In the genomic region with DNA sequence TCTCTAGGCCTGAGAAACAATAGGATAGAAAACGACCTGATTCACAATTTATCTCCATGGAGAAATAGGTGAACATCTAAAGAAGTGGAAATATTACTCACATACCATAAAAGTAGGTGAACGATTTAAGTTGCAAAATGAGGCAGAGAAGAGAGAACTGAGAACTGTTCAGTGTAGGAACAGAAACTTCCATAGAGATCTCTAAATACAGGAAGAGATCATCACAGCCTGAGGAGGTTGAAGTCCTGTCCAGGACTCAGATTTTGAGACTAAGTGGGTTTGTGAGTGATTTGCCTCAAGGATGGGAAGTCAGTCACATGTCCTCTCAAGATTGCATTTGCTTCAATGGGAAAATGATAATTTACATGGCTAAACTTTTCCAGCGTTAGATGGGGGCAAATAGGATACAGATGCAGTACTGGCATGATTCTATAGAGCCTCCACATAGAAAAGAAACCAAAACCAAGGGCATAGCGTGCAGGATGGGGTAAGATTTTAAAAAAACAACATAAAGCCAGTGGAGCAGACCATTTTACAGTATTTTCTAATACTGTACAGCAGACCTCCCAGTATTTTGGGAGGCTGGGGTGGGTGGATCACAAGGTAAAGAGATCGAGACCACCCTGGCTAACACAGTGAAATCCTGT, we compare ENCODE assay signal across 23 cellular contexts.
DNase-seq lines count a peak whose midpoint lies in the region; ATAC-seq, FAIRE-seq and TF ChIP-seq lines count a peak whose summit lies in the region.
"Had no signal": no experiment of that assay in that cellular context is flagged by ENCODE, and none has a peak within 500 bp of the region (broad histone marks: within the 10 kb centered on the region; RNA-seq: fewer than 3 reads in every experiment).

No MANE protein-coding gene starts in this region.

- WGBS in aorta, 2 donors: 80 to 84% methylated on average over 5 of the region's 5 CpGs

- H3K4me3 ChIP-seq in aorta (ENCODE audit: low read length in 2 of 2): no peak overlapping the region
- H3K4me3 ChIP-seq: body of pancreas, coronary artery, PC-9, SJSA1, tibial artery had no signal

- DNase-seq in D721Med (ENCODE audit: insufficient read length, low spot score) (no peak), left colon (no peak), aorta (no peak), KG1 (lab: John Stamatoyannopoulos, UW) (no peak), superior temporal gyrus (ENCODE audit: extremely low spot score) (no peak), mesenteric fat pad (ENCODE audit: low spot score) (no peak)
- DNase-seq: activated CD8-positive, alpha-beta T cell treated with anti-CD3 and anti-CD28 coated beads for 36 hours; activated T-cell treated with anti-CD3 and anti-CD28 coated beads, Interleukin-2, amount 50 U/mL, for 4 hours; body of pancreas; CD8-positive, alpha-beta T cell; DND-41; NCI-H524 treated with DMSO at 0.1 percent for 48 hours; PC-9; stimulated activated naive CD4-positive, alpha-beta T cell; T-helper 2 cell; tibial artery had no signal

- no peak for TF ChIP-seq CTCF in D721Med (IDR thresholded peaks at IDR 0.05; ENCODE audit: insufficient read depth, missing control alignments)

- peak; percentile 65 for ATAC-seq in GM21447 (IDR thresholded peaks at IDR 0.05; ENCODE audit: unreplicated experiment)
- ATAC-seq in HG03571 (IDR thresholded peaks at IDR 0.05; ENCODE audit: unreplicated experiment): peak; percentile 43
- ATAC-seq in left colon: peak; percentile 38
- ATAC-seq in aorta (ENCODE audit: low FRiP score): no peak
- ATAC-seq: activated CD8-positive, alpha-beta T cell treated with anti-CD3 and anti-CD28 coated beads for 36 hours; activated T-cell treated with anti-CD3 and anti-CD28 coated beads, Interleukin-2, amount 50 U/mL, for 4 hours; body of pancreas; CD8-positive, alpha-beta T cell had no signal

- H3K27ac ChIP-seq in aorta (ENCODE audit: low read depth in 1 of 2, low read length in 2 of 2): no peak overlapping the region
- H3K27ac ChIP-seq: body of pancreas, coronary artery, KMS-11, PC-9, SJSA1, tibial artery had no signal

- intact Hi-C loops in left colon (cut with DNase I, micrococcal nuclease) (no loop called here), aorta (cut with DNase I) (no loop called here)

- peak; percentile 88 for FAIRE-seq in D721Med (lab: Jason Lieb, UNC)
- FAIRE-seq: endothelial cell of umbilical vein, H1 had no signal

- peaks cover 0 to 2% of the 10 kb centered on the region in 2 donors for H3K4me1 ChIP-seq in aorta (ENCODE audit: control insufficient read depth in 1 of 2, insufficient read depth in 2 of 2, low read length in 2 of 2)
- H3K4me1 ChIP-seq: body of pancreas, SJSA1, tibial artery had no signal

- no peaks in the 10 kb centered on the region for H3K9me3 ChIP-seq in aorta (ENCODE audit: control insufficient read depth, low read length)
- H3K9me3 ChIP-seq: body of pancreas, SJSA1, tibial artery had no signal

- H3K27me3 ChIP-seq in aorta (ENCODE audit: control insufficient read depth in 1 of 2, insufficient read depth in 2 of 2, low read length in 1 of 2): no peaks in the 10 kb centered on the region
- H3K27me3 ChIP-seq: body of pancreas, SJSA1, tibial artery had no signal

- no peaks in the 10 kb centered on the region for H3K36me3 ChIP-seq in aorta (ENCODE audit: control insufficient read depth in 1 of 2, insufficient read depth in 2 of 2, low read length in 1 of 2)
- H3K36me3 ChIP-seq: SJSA1, tibial artery had no signal
